In the genomic region with DNA sequence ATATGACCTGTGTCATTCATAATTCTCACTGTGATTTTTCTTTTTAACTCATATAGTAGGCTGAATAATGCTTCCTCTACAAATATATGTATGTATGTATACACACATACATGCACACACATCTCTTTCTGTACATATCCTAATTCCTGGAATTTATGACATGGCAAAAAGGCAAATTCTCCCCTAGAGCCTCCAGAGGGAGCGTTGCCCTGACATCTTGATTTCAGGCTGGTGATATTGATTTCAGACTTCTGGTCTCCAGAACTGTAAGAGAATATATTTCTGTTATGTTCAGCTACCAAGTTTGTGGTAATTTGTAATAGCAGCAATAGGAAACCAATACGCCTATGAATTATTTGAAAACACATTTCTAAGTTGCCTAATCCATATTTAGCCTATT, we compare ENCODE assay signal across 2 cellular contexts.
TF ChIP-seq lines count a peak whose summit lies in the region.

No MANE protein-coding gene starts in this region.

TF ChIP-seq in SK-N-SH, 30 proteins besides CTCF, POLR2A, EP300 and RAD21:
- TF ChIP-seq, protein P1, sequence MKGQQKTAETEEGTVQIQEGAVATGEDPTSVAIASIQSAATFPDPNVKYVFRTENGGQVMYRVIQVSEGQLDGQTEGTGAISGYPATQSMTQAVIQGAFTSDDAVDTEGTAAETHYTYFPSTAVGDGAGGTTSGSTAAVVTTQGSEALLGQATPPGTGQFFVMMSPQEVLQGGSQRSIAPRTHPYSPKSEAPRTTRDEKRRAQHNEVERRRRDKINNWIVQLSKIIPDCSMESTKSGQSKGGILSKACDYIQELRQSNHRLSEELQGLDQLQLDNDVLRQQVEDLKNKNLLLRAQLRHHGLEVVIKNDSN (IDR thresholded peaks at IDR 0.05; ENCODE audit: borderline replicate concordance, low read depth): no peak
- TF ChIP-seq SMC3 (IDR thresholded peaks at IDR 0.05; ENCODE audit: low read depth, low read length) (peak; percentile 42), CHD2 (IDR thresholded peaks at IDR 0.05; ENCODE audit: low read length, partially characterized antibody) (no peak)
TF ChIP-seq in SK-N-SH: peak in this region for 1.

TF ChIP-seq in SK-N-SH treated with all-trans-retinoic acid at 6 μM for 48 hours, 23 proteins besides CTCF, POLR2A, EP300 and RAD21:
- TF ChIP-seq ZFP3 (CRISPR knock-in tag; IDR thresholded peaks at IDR 0.05) (no peak), PPARA (CRISPR knock-in tag; IDR thresholded peaks at IDR 0.05; ENCODE audit: borderline replicate concordance) (no peak), TCF4 (CRISPR knock-in tag; IDR thresholded peaks at IDR 0.05; ENCODE audit: borderline replicate concordance) (no peak)
- TF ChIP-seq, protein P2, sequence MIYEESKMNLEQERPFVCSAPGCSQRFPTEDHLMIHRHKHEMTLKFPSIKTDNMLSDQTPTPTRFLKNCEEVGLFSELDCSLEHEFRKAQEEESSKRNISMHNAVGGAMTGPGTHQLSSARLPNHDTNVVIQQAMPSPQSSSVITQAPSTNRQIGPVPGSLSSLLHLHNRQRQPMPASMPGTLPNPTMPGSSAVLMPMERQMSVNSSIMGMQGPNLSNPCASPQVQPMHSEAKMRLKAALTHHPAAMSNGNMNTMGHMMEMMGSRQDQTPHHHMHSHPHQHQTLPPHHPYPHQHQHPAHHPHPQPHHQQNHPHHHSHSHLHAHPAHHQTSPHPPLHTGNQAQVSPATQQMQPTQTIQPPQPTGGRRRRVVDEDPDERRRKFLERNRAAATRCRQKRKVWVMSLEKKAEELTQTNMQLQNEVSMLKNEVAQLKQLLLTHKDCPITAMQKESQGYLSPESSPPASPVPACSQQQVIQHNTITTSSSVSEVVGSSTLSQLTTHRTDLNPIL (CRISPR knock-in tag; IDR thresholded peaks at IDR 0.05; ENCODE audit: low read depth): no peak
- TF ChIP-seq, protein P3, sequence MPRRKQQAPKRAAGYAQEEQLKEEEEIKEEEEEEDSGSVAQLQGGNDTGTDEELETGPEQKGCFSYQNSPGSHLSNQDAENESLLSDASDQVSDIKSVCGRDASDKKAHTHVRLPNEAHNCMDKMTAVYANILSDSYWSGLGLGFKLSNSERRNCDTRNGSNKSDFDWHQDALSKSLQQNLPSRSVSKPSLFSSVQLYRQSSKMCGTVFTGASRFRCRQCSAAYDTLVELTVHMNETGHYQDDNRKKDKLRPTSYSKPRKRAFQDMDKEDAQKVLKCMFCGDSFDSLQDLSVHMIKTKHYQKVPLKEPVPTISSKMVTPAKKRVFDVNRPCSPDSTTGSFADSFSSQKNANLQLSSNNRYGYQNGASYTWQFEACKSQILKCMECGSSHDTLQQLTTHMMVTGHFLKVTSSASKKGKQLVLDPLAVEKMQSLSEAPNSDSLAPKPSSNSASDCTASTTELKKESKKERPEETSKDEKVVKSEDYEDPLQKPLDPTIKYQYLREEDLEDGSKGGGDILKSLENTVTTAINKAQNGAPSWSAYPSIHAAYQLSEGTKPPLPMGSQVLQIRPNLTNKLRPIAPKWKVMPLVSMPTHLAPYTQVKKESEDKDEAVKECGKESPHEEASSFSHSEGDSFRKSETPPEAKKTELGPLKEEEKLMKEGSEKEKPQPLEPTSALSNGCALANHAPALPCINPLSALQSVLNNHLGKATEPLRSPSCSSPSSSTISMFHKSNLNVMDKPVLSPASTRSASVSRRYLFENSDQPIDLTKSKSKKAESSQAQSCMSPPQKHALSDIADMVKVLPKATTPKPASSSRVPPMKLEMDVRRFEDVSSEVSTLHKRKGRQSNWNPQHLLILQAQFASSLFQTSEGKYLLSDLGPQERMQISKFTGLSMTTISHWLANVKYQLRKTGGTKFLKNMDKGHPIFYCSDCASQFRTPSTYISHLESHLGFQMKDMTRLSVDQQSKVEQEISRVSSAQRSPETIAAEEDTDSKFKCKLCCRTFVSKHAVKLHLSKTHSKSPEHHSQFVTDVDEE (CRISPR knock-in tag; IDR thresholded peaks at IDR 0.05): no peak
